Comparison of ENCODE assay signal across 1 cellular context in genomic region chr22:50220603-50221409, GRCh38.
A peak's percentile ranks its signal among the peaks of the same experiment; 100 is the strongest.
TF ChIP-seq lines count a peak whose summit lies in the region.

No MANE protein-coding gene starts in this region.

TF ChIP-seq in H1, 55 proteins besides CTCF, POLR2A, EP300 and RAD21:
- TF ChIP-seq SRF (IDR thresholded peaks at IDR 0.05; ENCODE audit: low read depth, low read length), result no peak
- TF ChIP-seq EGR1 (IDR thresholded peaks at IDR 0.05; ENCODE audit: borderline replicate concordance, low read depth, low read length), result peak; percentile 37; the same call in 1 of the 2 replicates
- TF ChIP-seq MAX (IDR thresholded peaks at IDR 0.05), result no peak
